Comparison of ENCODE assay signal across 9 cellular contexts in the genomic region with DNA sequence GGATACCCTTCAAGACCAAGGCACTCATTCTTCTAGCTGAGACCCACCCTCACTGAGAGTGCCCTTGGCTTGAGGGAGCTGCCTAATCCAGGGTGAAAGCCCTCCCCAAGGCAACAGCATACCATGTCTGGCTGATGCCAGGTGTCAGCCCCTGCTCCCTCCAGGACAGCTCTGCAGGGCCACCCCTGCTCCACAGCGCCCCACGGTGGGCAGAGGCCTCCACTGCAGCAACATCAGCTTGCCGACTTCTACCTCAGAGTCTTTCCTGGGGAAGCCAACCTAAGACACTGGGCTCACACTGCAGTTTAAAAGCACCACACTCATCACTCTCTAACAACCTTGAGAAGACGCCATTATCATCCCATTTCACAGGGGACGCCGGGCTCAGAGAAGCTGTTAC. TPM values are rescaled to one million over a fixed set of nuclear protein-coding genes. Genes with fewer than 3 reads are reported as not detected.
DNase-seq lines count a peak whose midpoint lies in the region; ATAC-seq and TF ChIP-seq lines count a peak whose summit lies in the region.
"Had no signal": no experiment of that assay in that cellular context is flagged by ENCODE, and none has a peak within 500 bp of the region (broad histone marks: within the 10 kb centered on the region; RNA-seq: fewer than 3 reads in every experiment).

No MANE protein-coding gene starts in this region.

- intact Hi-C loops in IMR-90 (cut with micrococcal nuclease) = no loop called here

- no peaks in the 10 kb centered on the region for H3K79me1 ChIP-seq in IMR-90 (ENCODE audit: low read depth in 1 of 2, low read length in 2 of 2)

- H2AK5ac ChIP-seq in IMR-90 (ENCODE audit: low read depth, low read length) = no peak overlapping the region

- no peak overlapping the region for H3K4ac ChIP-seq in IMR-90 (ENCODE audit: low read depth, low read length)

- no peaks in the 10 kb centered on the region for H3K4me1 ChIP-seq in IMR-90 (ENCODE audit: control insufficient read depth, insufficient read depth, low read length)

- TF ChIP-seq RAD21 in IMR-90 (IDR thresholded peaks at IDR 0.05; ENCODE audit: low read length) = peak; percentile 59

- H4K20me1 ChIP-seq in IMR-90 (ENCODE audit: insufficient read depth, low read length) = no peaks in the 10 kb centered on the region

- no peaks in the 10 kb centered on the region for H3K9me3 ChIP-seq in IMR-90 (ENCODE audit: control insufficient read depth, insufficient read depth, low read length)

- H3K27ac ChIP-seq in IMR-90 (ENCODE audit: insufficient read depth, low read length) = no peak overlapping the region
- H3K27ac ChIP-seq: SK-N-MC had no signal

- POLR2A ChIA-PET in IMR-90 (lab: Charles Lee; ENCODE audit: unreplicated experiment) = no interaction called here

- no peak overlapping the region for H4K8ac ChIP-seq in IMR-90 (ENCODE audit: low read depth in 2 of 2, low read length in 2 of 2)

- H3K9me1 ChIP-seq in IMR-90 (ENCODE audit: insufficient read depth, low read length) = 0 out of 2 replicates have a peak, but pooled peaks cover 2% of the 10 kb centered on the region

- no peak overlapping the region for H2BK15ac ChIP-seq in IMR-90 (ENCODE audit: low read depth, low read length)

- H3K18ac ChIP-seq in IMR-90 (ENCODE audit: low read depth, low read length) = no peak overlapping the region

- no peak overlapping the region for H3K23ac ChIP-seq in IMR-90 (ENCODE audit: low read depth, low read length)

- H3K4me3 ChIP-seq in IMR-90 (ENCODE audit: insufficient read depth, low read depth, low read length) = no peak overlapping the region
- H3K4me3 ChIP-seq: SK-N-MC had no signal

- H2BK20ac ChIP-seq in IMR-90 (ENCODE audit: low read depth, low read length) = no peak overlapping the region

- no TSS peak for BruUV-seq in IMR-90 (replicated peaks; lab: Mats Ljungman, UMichigan)

- H2BK5ac ChIP-seq in IMR-90 (ENCODE audit: low read depth, low read length, poor library complexity, severe bottlenecking) = no peak overlapping the region

- no peaks in the 10 kb centered on the region for H3K27me3 ChIP-seq in IMR-90 (ENCODE audit: control insufficient read depth, insufficient read depth, low read length)

- dilution Hi-C loops in IMR-90 (cut with HindIII; ENCODE audit: low sequenced_read_pairs, unreplicated experiment) = no loop called here

- 43% methylated on average over 6 of the region's 6 CpGs; no CpG with 5 or more reads in 1 of the 2 experiments for WGBS in IMR-90 (ENCODE audit: extremely low coverage in 2 of 2, insufficient read length in 1 of 2), 2 experiments

- H4K91ac ChIP-seq in IMR-90 (ENCODE audit: insufficient read depth, low read depth, low read length) = no peak overlapping the region

- no peak overlapping the region for H3K14ac ChIP-seq in IMR-90 (replicated peaks; ENCODE audit: low read depth, low read length)

- TF ChIP-seq POLR2A in IMR-90 (IDR thresholded peaks at IDR 0.05; ENCODE audit: low read depth, low read length) = no peak

- no peak overlapping the region for H3K4me2 ChIP-seq in IMR-90 (ENCODE audit: low read depth, low read length)

- H4K5ac ChIP-seq in IMR-90 (ENCODE audit: low read depth, low read length) = no peak overlapping the region

- no peak overlapping the region for H2AFZ ChIP-seq in IMR-90 (replicated peaks; ENCODE audit: low read length, poor library complexity)

- ATAC-seq in IMR-90 (ENCODE audit: low read depth) (peak; percentile 66; the same call in 1 of the 2 replicates), GM19452 (IDR thresholded peaks at IDR 0.05; ENCODE audit: unreplicated experiment) (no peak), HG02588 (IDR thresholded peaks at IDR 0.05; ENCODE audit: unreplicated experiment) (no peak)

- H3K56ac ChIP-seq in IMR-90 (ENCODE audit: extremely low read depth, insufficient read depth, low read length) = no peak overlapping the region

- peaks cover 18% of the 10 kb centered on the region for H3K36me3 ChIP-seq in IMR-90 (ENCODE audit: control insufficient read depth, insufficient read depth, low read length)

- in situ Hi-C loops in IMR-90 (cut with MboI; ENCODE audit: low sequenced_read_pairs) = no loop called here

- H3K9ac ChIP-seq in IMR-90 (ENCODE audit: low read depth, low read length) = no peak overlapping the region

- H2BK120ac ChIP-seq in IMR-90 (ENCODE audit: low read depth, low read length) = no peak overlapping the region

- peak; percentile 17 for DNase-seq in EH (ENCODE audit: low read depth)
- no peak for DNase-seq in IMR-90
- peak; percentile 89 for DNase-seq in activated CD8-positive, alpha-beta memory T cell treated with anti-CD3 and anti-CD28 coated beads, Interleukin-2, amount 50 U/mL, for 48 hours
- DNase-seq in hepatic stellate cell (ENCODE audit: low spot score) = peak; percentile 29
- peak; percentile 9 to 51 (median 14) for DNase-seq in stimulated activated CD4-positive, alpha-beta T cell treated with anti-CD3 and anti-CD28 coated beads, TNF-alpha, amount 100 ng/mL, for 24 hours (ENCODE audit: low read depth in 3 of 3)
- no peak for DNase-seq in globus pallidus (ENCODE audit: low spot score)

- peak overlapping the region; percentile 50 for H2AK9ac ChIP-seq in IMR-90 (replicated peaks; ENCODE audit: low read depth, low read length, poor library complexity)

- CTCF ChIA-PET in IMR-90 (lab: Yijun Ruan, JAX) = interaction anchor here (0.6 to 1.1 kb wide), 3 partner anchors 8 to 135 kb away, joined by 3 to 4 read pairs (median 3); no protein-coding TSS in a partner anchor

- TF ChIP-seq CTCF in IMR-90 (conservative IDR thresholded peaks at IDR 0.05; ENCODE audit: low read depth, low read length) = peak; percentile 46

TF ChIP-seq in IMR-90, 13 proteins besides CTCF, POLR2A, EP300 and RAD21:
- TF ChIP-seq SMC3 (IDR thresholded peaks at IDR 0.05; ENCODE audit: low read depth, low read length) (peak; percentile 46; the same call in 1 of the 2 replicates), MAFK (IDR thresholded peaks at IDR 0.05; ENCODE audit: low read depth, low read length) (no peak)

RNA-seq across cellular contexts. Expression of gene TTLL1, which starts 29.0 kb away (rescaled TPM):
- 9.7 and 10.8 TPM in 2 replicates for total RNA-seq in IMR-90 (2012; rRNA removed)
- 12.7 and 13.2 TPM in 2 replicates for polyA plus RNA-seq in IMR-90 (2012; rRNA removed)
- 10.6 and 14.0 TPM in 2 replicates for polyA plus RNA-seq in IMR-90 (2012; cell fraction: cytosol; rRNA removed)
- polyA plus RNA-seq in IMR-90 (2012; cell fraction: nucleus; rRNA removed; ENCODE audit: low replicate concordance) = 5.5 and 9.0 TPM in 2 replicates

RNA-seq across cellular contexts. Expression of gene PACSIN2, which starts 45.3 kb away (rescaled TPM):
- total RNA-seq in IMR-90 (2012; rRNA removed) = 98.0 and 118 TPM in 2 replicates
- 85.0 and 92.2 TPM in 2 replicates for polyA plus RNA-seq in IMR-90 (2012; rRNA removed)
- 72.9 and 85.4 TPM in 2 replicates for polyA plus RNA-seq in IMR-90 (2012; cell fraction: cytosol; rRNA removed)
- polyA plus RNA-seq in IMR-90 (2012; cell fraction: nucleus; rRNA removed; ENCODE audit: low replicate concordance) = 56.7 and 72.6 TPM in 2 replicates

RNA-seq across cellular contexts. Expression of gene BIK, which starts 50.3 kb away (rescaled TPM):
- 0.18 and 0.28 TPM in 2 replicates for total RNA-seq in IMR-90 (2012; rRNA removed)
- 0.19 TPM in 1 of 2 replicates, not detected in the other for polyA plus RNA-seq in IMR-90 (2012; rRNA removed)
- 0.21 and 0.22 TPM in 2 replicates for polyA plus RNA-seq in IMR-90 (2012; cell fraction: cytosol; rRNA removed)
- 0.14 TPM in 1 of 2 replicates, not detected in the other for polyA plus RNA-seq in IMR-90 (2012; cell fraction: nucleus; rRNA removed; ENCODE audit: low replicate concordance)

Comparison
In these comparisons a context has a peak if more than half of its experiments do, and no peak if none do; other contexts are left out.
1. DNase-seq: peak in EH (single experiment), activated CD8-positive, alpha-beta memory T cell treated with anti-CD3 and anti-CD28 coated beads, Interleukin-2, amount 50 U/mL, for 48 hours (single experiment), hepatic stellate cell (single experiment) and stimulated activated CD4-positive, alpha-beta T cell treated with anti-CD3 and anti-CD28 coated beads, TNF-alpha, amount 100 ng/mL, for 24 hours (3 of 3); none in IMR-90 (single experiment) and globus pallidus (single experiment).